ENCODE assay signal across 11 cellular contexts in the genomic region with DNA sequence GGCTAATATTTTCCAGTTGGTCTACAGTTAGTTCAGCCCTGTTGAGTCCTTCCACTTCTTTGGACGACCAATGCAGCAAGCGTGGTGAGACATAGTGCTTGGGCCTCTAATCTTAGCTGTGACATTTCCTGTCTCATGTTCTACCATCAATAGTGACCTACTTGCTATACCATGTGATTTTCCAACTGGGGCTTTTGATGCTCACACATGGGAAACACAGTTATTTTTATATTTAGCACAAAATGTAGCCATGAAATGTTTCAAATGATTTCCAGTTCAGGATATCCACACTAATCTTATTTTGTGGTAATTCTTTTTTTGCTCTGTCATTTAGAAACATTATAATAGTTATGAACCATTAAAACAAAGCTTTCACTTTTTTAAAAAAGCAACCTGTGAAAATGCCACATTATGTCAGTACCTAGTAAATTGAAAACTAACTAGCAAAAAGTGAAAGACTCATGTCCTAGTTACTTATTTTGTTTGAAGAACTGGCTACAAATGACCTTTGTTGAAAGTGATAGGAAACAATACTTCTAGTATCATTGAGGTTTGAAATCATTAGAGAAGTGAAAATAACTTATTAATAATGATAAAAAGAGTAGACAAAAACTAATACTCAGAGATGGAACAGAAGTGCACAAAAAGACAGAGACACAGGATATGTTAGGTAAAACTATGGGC. TPM values are rescaled to one million over a fixed set of nuclear protein-coding genes. Genes with fewer than 3 reads are reported as not detected.
DNase-seq lines count a peak whose midpoint lies in the region; ATAC-seq and TF ChIP-seq lines count a peak whose summit lies in the region.
"Had no signal": no experiment of that assay in that cellular context is flagged by ENCODE, and none has a peak within 500 bp of the region (broad histone marks: within the 10 kb centered on the region; RNA-seq: fewer than 3 reads in every experiment).

No MANE protein-coding gene starts in this region.

- H3K27me3 Mint-ChIP-seq in HFFc6 (ENCODE audit: insufficient read depth), result no peaks in the 10 kb centered on the region
- H3K27me3 Mint-ChIP-seq in natural killer cell treated with Interleukin-12 subunit alpha and Interleukin-12 subunit beta and Interleukin-15 and Interleukin-18, amount 100 ng/mL, for 72 hours, result no peaks in the 10 kb centered on the region

- peak; percentile 83 for ATAC-seq in GM18909 (IDR thresholded peaks at IDR 0.05; ENCODE audit: poor library complexity, unreplicated experiment)
- peak; percentile 70 for ATAC-seq in HG03565 (IDR thresholded peaks at IDR 0.05; ENCODE audit: unreplicated experiment)
- ATAC-seq in natural killer cell treated with Interleukin-12 subunit alpha and Interleukin-12 subunit beta and Interleukin-15 and Interleukin-18, amount 100 ng/mL, for 72 hours, result peak; percentile 64 to 90

- TF ChIP-seq CTCF in HFFc6 (IDR thresholded peaks at IDR 0.05), result no peak

- H3K4me3 Mint-ChIP-seq in HFFc6, result peak overlapping the region; percentile 63; the same call in 1 of the 2 replicates
- no peak overlapping the region for H3K4me3 Mint-ChIP-seq in natural killer cell treated with Interleukin-12 subunit alpha and Interleukin-12 subunit beta and Interleukin-15 and Interleukin-18, amount 100 ng/mL, for 72 hours

- H3K27ac Mint-ChIP-seq in HFFc6, result peak overlapping the region; percentile 82
- peak overlapping the region; percentile 32 to 77 for H3K27ac Mint-ChIP-seq in natural killer cell treated with Interleukin-12 subunit alpha and Interleukin-12 subunit beta and Interleukin-15 and Interleukin-18, amount 100 ng/mL, for 72 hours

- DNase-seq in HFFc6 (no peak), activated gamma-delta T cell treated with Interleukin-2 at 50 U/mL for 16 hours (no peak), NCI-H2107 (lab: John Stamatoyannopoulos, UW) (no peak), GM19238 (ENCODE audit: insufficient read length, low spot score) (no peak), islet precursor cell (no peak)
- DNase-seq in natural killer cell treated with Interleukin-12 subunit alpha and Interleukin-12 subunit beta and Interleukin-15 and Interleukin-18, amount 100 ng/mL, for 72 hours (ENCODE audit: low spot score), result no peak
- DNase-seq: NCI-H1436 treated with DMSO at 0.1 percent for 48 hours, spleen, T1000 had no signal

- 0 out of 2 replicates have a peak, but pooled peaks cover 10% of the 10 kb centered on the region for H3K36me3 Mint-ChIP-seq in HFFc6 (ENCODE audit: low read depth)
- no peaks in the 10 kb centered on the region for H3K36me3 Mint-ChIP-seq in natural killer cell treated with Interleukin-12 subunit alpha and Interleukin-12 subunit beta and Interleukin-15 and Interleukin-18, amount 100 ng/mL, for 72 hours

- peaks cover 86% of the 10 kb centered on the region for H3K4me1 Mint-ChIP-seq in HFFc6 (ENCODE audit: low read depth)
- H3K4me1 Mint-ChIP-seq in natural killer cell treated with Interleukin-12 subunit alpha and Interleukin-12 subunit beta and Interleukin-15 and Interleukin-18, amount 100 ng/mL, for 72 hours (ENCODE audit: low read depth in 2 of 2), result peaks cover 30 to 50% of the 10 kb centered on the region in 2 donors

- no peaks in the 10 kb centered on the region for H3K9me3 Mint-ChIP-seq in HFFc6
- H3K9me3 Mint-ChIP-seq in natural killer cell treated with Interleukin-12 subunit alpha and Interleukin-12 subunit beta and Interleukin-15 and Interleukin-18, amount 100 ng/mL, for 72 hours, result no peaks in the 10 kb centered on the region

RNA-seq across cellular contexts. Expression of gene MARCHF3, which starts 18.3 kb away (rescaled TPM):
- total RNA-seq in HFFc6 (2021; fragmentation: NEBNext Ultra II Directional; extraction: Animal tissue kit (Norgen Biotek cat#: 25700)), result 10 to 100 TPM; 12.3 to 17.8 (median 13.3) TPM
- total RNA-seq in natural killer cell treated with Interleukin-12 subunit alpha and Interleukin-12 subunit beta and Interleukin-15 and Interleukin-18, amount 100 ng/mL, for 72 hours, result 10 to 100 TPM; 19.2 to 46.2 TPM
